1 cellular context compared by ENCODE assay signal in the genomic region with DNA sequence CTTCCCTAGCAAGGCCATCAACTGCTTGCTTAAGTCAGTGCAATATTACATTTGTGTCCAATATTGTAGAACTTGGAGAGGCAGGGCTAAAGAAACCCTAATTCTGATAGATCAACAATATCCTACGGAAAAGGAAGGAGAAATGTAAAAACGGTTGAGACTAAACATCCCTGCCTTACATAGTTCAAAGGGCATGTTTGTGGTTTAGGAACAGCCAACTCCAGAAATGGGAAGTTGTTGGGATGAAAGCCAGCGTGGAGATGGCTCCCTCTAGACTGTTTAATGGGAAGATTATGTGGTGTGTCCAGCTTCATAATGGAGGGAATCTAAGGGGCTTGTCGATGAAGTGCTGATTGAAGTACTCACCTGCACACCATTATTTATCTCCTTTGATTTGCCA.
A peak's percentile ranks its signal among the peaks of the same experiment; 100 is the strongest.
TF ChIP-seq lines count a peak whose summit lies in the region.

No MANE protein-coding gene starts in this region.

TF ChIP-seq in HepG2, 621 proteins besides CTCF, POLR2A, EP300 and RAD21 (continued from another document and continues in another):
- TF ChIP-seq ZSCAN22 (CRISPR knock-in tag; IDR thresholded peaks at IDR 0.05), result no peak
- TF ChIP-seq, protein P1, sequence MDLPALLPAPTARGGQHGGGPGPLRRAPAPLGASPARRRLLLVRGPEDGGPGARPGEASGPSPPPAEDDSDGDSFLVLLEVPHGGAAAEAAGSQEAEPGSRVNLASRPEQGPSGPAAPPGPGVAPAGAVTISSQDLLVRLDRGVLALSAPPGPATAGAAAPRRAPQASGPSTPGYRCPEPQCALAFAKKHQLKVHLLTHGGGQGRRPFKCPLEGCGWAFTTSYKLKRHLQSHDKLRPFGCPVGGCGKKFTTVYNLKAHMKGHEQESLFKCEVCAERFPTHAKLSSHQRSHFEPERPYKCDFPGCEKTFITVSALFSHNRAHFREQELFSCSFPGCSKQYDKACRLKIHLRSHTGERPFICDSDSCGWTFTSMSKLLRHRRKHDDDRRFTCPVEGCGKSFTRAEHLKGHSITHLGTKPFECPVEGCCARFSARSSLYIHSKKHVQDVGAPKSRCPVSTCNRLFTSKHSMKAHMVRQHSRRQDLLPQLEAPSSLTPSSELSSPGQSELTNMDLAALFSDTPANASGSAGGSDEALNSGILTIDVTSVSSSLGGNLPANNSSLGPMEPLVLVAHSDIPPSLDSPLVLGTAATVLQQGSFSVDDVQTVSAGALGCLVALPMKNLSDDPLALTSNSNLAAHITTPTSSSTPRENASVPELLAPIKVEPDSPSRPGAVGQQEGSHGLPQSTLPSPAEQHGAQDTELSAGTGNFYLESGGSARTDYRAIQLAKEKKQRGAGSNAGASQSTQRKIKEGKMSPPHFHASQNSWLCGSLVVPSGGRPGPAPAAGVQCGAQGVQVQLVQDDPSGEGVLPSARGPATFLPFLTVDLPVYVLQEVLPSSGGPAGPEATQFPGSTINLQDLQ (CRISPR knock-in tag; IDR thresholded peaks at IDR 0.05), result no peak
- TF ChIP-seq ZMYM3 (CRISPR knock-in tag; IDR thresholded peaks at IDR 0.05), result no peak
- no peak for TF ChIP-seq HOXA9 (CRISPR knock-in tag; IDR thresholded peaks at IDR 0.05; ENCODE audit: borderline replicate concordance)
- TF ChIP-seq SALL1 (CRISPR knock-in tag; IDR thresholded peaks at IDR 0.05), result peak; percentile 22; the same call in 1 of the 2 replicates
- no peak for TF ChIP-seq MTA3 (CRISPR knock-in tag; IDR thresholded peaks at IDR 0.05)
- no peak for TF ChIP-seq ZNF234 (CRISPR knock-in tag; conservative IDR thresholded peaks at IDR 0.05)
- TF ChIP-seq, protein P2, sequence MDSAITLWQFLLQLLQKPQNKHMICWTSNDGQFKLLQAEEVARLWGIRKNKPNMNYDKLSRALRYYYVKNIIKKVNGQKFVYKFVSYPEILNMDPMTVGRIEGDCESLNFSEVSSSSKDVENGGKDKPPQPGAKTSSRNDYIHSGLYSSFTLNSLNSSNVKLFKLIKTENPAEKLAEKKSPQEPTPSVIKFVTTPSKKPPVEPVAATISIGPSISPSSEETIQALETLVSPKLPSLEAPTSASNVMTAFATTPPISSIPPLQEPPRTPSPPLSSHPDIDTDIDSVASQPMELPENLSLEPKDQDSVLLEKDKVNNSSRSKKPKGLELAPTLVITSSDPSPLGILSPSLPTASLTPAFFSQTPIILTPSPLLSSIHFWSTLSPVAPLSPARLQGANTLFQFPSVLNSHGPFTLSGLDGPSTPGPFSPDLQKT (CRISPR knock-in tag; IDR thresholded peaks at IDR 0.05; ENCODE audit: borderline replicate concordance), result no peak
- TF ChIP-seq ZNF788 (CRISPR knock-in tag; IDR thresholded peaks at IDR 0.05; ENCODE audit: borderline replicate concordance), result no peak
- TF ChIP-seq MIER2 (CRISPR knock-in tag; IDR thresholded peaks at IDR 0.05), result 0 out of 2 replicates have a peak, but pooled peaks have one; percentile 35
- TF ChIP-seq HCFC1 (IDR thresholded peaks at IDR 0.05; ENCODE audit: low read depth, low read length), result no peak
- peak; percentile 21; the same call in 1 of the 2 replicates for TF ChIP-seq SAP130 (CRISPR knock-in tag; IDR thresholded peaks at IDR 0.05; ENCODE audit: low read depth)
- TF ChIP-seq, protein P3, sequence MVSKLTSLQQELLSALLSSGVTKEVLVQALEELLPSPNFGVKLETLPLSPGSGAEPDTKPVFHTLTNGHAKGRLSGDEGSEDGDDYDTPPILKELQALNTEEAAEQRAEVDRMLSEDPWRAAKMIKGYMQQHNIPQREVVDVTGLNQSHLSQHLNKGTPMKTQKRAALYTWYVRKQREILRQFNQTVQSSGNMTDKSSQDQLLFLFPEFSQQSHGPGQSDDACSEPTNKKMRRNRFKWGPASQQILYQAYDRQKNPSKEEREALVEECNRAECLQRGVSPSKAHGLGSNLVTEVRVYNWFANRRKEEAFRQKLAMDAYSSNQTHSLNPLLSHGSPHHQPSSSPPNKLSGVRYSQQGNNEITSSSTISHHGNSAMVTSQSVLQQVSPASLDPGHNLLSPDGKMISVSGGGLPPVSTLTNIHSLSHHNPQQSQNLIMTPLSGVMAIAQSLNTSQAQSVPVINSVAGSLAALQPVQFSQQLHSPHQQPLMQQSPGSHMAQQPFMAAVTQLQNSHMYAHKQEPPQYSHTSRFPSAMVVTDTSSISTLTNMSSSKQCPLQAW (CRISPR knock-in tag; IDR thresholded peaks at IDR 0.05), result peak; percentile 41
- TF ChIP-seq FOXA3 (CRISPR knock-in tag; IDR thresholded peaks at IDR 0.05), result peak; percentile 45; the same call in 1 of the 2 replicates
- TF ChIP-seq SOX13 (IDR thresholded peaks at IDR 0.05), result no peak
- peak in 1 of 2 experiments; percentile 38; a peak in 1 of 4 replicates for TF ChIP-seq SOX13 (CRISPR knock-in tag; conservative IDR thresholded peaks at IDR 0.05 in 1 of 2, IDR thresholded peaks at IDR 0.05 in 1 of 2)
- TF ChIP-seq, protein P4, sequence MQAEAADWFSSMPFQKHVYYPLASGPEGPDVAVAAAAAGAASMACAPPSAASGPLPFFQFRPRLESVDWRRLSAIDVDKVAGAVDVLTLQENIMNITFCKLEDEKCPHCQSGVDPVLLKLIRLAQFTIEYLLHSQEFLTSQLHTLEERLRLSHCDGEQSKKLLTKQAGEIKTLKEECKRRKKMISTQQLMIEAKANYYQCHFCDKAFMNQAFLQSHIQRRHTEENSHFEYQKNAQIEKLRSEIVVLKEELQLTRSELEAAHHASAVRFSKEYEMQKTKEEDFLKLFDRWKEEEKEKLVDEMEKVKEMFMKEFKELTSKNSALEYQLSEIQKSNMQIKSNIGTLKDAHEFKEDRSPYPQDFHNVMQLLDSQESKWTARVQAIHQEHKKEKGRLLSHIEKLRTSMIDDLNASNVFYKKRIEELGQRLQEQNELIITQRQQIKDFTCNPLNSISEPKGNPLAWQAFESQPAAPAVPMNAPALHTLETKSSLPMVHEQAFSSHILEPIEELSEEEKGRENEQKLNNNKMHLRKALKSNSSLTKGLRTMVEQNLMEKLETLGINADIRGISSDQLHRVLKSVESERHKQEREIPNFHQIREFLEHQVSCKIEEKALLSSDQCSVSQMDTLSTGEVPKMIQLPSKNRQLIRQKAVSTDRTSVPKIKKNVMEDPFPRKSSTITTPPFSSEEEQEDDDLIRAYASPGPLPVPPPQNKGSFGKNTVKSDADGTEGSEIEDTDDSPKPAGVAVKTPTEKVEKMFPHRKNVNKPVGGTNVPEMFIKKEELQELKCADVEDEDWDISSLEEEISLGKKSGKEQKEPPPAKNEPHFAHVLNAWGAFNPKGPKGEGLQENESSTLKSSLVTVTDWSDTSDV (CRISPR knock-in tag; IDR thresholded peaks at IDR 0.05), result no peak
- TF ChIP-seq, protein P5, sequence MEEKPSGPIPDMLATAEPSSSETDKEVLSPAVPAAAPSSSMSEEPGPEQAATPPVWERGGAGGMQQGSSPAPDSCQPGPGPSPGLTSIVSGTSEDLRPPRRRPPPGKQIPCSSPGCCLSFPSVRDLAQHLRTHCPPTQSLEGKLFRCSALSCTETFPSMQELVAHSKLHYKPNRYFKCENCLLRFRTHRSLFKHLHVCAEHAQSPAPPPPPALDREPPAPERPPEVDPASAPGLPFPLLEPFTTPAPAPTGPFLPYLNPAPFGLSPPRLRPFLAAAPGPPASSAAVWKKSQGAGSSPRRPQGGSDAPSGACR (CRISPR knock-in tag; IDR thresholded peaks at IDR 0.05), result no peak
- no peak for TF ChIP-seq SCMH1 (CRISPR knock-in tag; IDR thresholded peaks at IDR 0.05; ENCODE audit: borderline replicate concordance)
- TF ChIP-seq JDP2 (CRISPR knock-in tag; IDR thresholded peaks at IDR 0.05; ENCODE audit: borderline replicate concordance), result no peak
- TF ChIP-seq HDAC2 (CRISPR knock-in tag; IDR thresholded peaks at IDR 0.05), result peak; percentile 48; the same call in 1 of the 2 replicates
- TF ChIP-seq ZNF737 (CRISPR knock-in tag; IDR thresholded peaks at IDR 0.05; ENCODE audit: borderline replicate concordance), result no peak
- TF ChIP-seq, protein P6, sequence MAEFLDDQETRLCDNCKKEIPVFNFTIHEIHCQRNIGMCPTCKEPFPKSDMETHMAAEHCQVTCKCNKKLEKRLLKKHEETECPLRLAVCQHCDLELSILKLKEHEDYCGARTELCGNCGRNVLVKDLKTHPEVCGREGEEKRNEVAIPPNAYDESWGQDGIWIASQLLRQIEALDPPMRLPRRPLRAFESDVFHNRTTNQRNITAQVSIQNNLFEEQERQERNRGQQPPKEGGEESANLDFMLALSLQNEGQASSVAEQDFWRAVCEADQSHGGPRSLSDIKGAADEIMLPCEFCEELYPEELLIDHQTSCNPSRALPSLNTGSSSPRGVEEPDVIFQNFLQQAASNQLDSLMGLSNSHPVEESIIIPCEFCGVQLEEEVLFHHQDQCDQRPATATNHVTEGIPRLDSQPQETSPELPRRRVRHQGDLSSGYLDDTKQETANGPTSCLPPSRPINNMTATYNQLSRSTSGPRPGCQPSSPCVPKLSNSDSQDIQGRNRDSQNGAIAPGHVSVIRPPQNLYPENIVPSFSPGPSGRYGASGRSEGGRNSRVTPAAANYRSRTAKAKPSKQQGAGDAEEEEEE (CRISPR knock-in tag; IDR thresholded peaks at IDR 0.05; ENCODE audit: borderline replicate concordance), result no peak
- peak; percentile 46 for TF ChIP-seq TEAD3 (CRISPR knock-in tag; optimal IDR thresholded peaks at IDR 0.05; ENCODE audit: borderline replicate concordance)
- TF ChIP-seq FOSL2 (CRISPR knock-in tag; IDR thresholded peaks at IDR 0.05), result 0 out of 2 replicates have a peak, but pooled peaks have one; percentile 27
- TF ChIP-seq, protein P7, sequence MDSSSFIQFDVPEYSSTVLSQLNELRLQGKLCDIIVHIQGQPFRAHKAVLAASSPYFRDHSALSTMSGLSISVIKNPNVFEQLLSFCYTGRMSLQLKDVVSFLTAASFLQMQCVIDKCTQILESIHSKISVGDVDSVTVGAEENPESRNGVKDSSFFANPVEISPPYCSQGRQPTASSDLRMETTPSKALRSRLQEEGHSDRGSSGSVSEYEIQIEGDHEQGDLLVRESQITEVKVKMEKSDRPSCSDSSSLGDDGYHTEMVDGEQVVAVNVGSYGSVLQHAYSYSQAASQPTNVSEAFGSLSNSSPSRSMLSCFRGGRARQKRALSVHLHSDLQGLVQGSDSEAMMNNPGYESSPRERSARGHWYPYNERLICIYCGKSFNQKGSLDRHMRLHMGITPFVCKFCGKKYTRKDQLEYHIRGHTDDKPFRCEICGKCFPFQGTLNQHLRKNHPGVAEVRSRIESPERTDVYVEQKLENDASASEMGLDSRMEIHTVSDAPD (CRISPR knock-in tag; IDR thresholded peaks at IDR 0.05), result no peak
- TF ChIP-seq GATAD2A (CRISPR knock-in tag; IDR thresholded peaks at IDR 0.05), result peak; percentile 71
- peak; percentile 88 for TF ChIP-seq ZMYM4 (CRISPR knock-in tag; IDR thresholded peaks at IDR 0.05)
- TF ChIP-seq, protein P8, sequence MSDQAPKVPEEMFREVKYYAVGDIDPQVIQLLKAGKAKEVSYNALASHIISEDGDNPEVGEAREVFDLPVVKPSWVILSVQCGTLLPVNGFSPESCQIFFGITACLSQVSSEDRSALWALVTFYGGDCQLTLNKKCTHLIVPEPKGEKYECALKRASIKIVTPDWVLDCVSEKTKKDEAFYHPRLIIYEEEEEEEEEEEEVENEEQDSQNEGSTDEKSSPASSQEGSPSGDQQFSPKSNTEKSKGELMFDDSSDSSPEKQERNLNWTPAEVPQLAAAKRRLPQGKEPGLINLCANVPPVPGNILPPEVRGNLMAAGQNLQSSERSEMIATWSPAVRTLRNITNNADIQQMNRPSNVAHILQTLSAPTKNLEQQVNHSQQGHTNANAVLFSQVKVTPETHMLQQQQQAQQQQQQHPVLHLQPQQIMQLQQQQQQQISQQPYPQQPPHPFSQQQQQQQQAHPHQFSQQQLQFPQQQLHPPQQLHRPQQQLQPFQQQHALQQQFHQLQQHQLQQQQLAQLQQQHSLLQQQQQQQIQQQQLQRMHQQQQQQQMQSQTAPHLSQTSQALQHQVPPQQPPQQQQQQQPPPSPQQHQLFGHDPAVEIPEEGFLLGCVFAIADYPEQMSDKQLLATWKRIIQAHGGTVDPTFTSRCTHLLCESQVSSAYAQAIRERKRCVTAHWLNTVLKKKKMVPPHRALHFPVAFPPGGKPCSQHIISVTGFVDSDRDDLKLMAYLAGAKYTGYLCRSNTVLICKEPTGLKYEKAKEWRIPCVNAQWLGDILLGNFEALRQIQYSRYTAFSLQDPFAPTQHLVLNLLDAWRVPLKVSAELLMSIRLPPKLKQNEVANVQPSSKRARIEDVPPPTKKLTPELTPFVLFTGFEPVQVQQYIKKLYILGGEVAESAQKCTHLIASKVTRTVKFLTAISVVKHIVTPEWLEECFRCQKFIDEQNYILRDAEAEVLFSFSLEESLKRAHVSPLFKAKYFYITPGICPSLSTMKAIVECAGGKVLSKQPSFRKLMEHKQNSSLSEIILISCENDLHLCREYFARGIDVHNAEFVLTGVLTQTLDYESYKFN (CRISPR knock-in tag; conservative IDR thresholded peaks at IDR 0.05), result peak; percentile 60
- no peak for TF ChIP-seq CHCHD3 (CRISPR knock-in tag; IDR thresholded peaks at IDR 0.05)
- TF ChIP-seq, protein P9, sequence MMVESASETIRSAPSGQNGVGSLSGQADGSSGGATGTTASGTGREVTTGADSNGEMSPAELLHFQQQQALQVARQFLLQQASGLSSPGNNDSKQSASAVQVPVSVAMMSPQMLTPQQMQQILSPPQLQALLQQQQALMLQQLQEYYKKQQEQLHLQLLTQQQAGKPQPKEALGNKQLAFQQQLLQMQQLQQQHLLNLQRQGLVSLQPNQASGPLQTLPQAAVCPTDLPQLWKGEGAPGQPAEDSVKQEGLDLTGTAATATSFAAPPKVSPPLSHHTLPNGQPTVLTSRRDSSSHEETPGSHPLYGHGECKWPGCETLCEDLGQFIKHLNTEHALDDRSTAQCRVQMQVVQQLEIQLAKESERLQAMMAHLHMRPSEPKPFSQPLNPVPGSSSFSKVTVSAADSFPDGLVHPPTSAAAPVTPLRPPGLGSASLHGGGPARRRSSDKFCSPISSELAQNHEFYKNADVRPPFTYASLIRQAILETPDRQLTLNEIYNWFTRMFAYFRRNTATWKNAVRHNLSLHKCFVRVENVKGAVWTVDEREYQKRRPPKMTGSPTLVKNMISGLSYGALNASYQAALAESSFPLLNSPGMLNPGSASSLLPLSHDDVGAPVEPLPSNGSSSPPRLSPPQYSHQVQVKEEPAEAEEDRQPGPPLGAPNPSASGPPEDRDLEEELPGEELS (CRISPR knock-in tag; IDR thresholded peaks at IDR 0.05), result peak; percentile 47; the same call in 1 of the 2 replicates
- no peak for TF ChIP-seq ELF4 (CRISPR knock-in tag; IDR thresholded peaks at IDR 0.05; ENCODE audit: borderline replicate concordance)
- no peak for TF ChIP-seq TARDBP (CRISPR knock-in tag; IDR thresholded peaks at IDR 0.05)
- TF ChIP-seq CEBPB (IDR thresholded peaks at IDR 0.05; ENCODE audit: borderline replicate concordance, low read depth, low read length), result no peak
- TF ChIP-seq MIER3 (CRISPR knock-in tag; IDR thresholded peaks at IDR 0.05; ENCODE audit: borderline replicate concordance), result 0 out of 2 replicates have a peak, but pooled peaks have one; percentile 29
- no peak for TF ChIP-seq ZNF124 (CRISPR knock-in tag; IDR thresholded peaks at IDR 0.05)
- TF ChIP-seq EHMT2 (IDR thresholded peaks at IDR 0.05; ENCODE audit: borderline replicate concordance, low read depth, low read length), result peak; percentile 36; the same call in 1 of the 2 replicates
- no peak for TF ChIP-seq KDM5B (CRISPR knock-in tag; IDR thresholded peaks at IDR 0.05; ENCODE audit: borderline replicate concordance)
- peak; percentile 80 for TF ChIP-seq CBFB (CRISPR knock-in tag; IDR thresholded peaks at IDR 0.05)
- peak; percentile 63 for TF ChIP-seq NR2F6 (IDR thresholded peaks at IDR 0.05)
- peak; percentile 53; the same call in 1 of the 2 replicates for TF ChIP-seq NR2F6 (CRISPR knock-in tag; IDR thresholded peaks at IDR 0.05)
